In genomic region chr19:37695144-37695899, GRCh38 we compare ENCODE assay signal across 22 cellular contexts.
"Had no signal": no experiment of that assay in that cellular context is flagged by ENCODE, and none has a peak within 500 bp of the region (broad histone marks: within the 10 kb centered on the region; RNA-seq: fewer than 3 reads in every experiment).

No MANE protein-coding gene starts in this region.

- H2AFZ ChIP-seq: parathyroid adenoma had no signal

- H3K27me3 ChIP-seq: right lobe of liver, suprapubic skin, transverse colon, upper lobe of right lung, uterus had no signal

- H3K4me1 ChIP-seq: parathyroid adenoma, right lobe of liver, upper lobe of right lung, uterus had no signal

- H3K9ac ChIP-seq: parathyroid adenoma had no signal

- FAIRE-seq: frontal cortex, small intestine had no signal

- H3K27ac ChIP-seq: lower lobe of right lung, neutrophil, parathyroid adenoma, right lobe of liver, suprapubic skin, transverse colon, upper lobe of right lung, uterus had no signal

- DNase-seq: cortex of kidney; effector memory CD8-positive, alpha-beta T cell; immature natural killer cell; islet precursor cell; kidney glomerular epithelial cell; left colon; left ventricle myocardium superior; lower lobe of right lung; natural killer cell; right lobe of liver; small intestine; stimulated activated CD4-positive, alpha-beta T cell treated with anti-CD3 and anti-CD28 coated beads, Interleukin-15, amount 100 ng/mL, for 24 hours; stimulated activated CD4-positive, alpha-beta T cell treated with anti-CD3 and anti-CD28 coated beads, Interleukin-2, amount 100 ng/mL, for 48 hours; stimulated activated naive B cell treated with anti-CD40 and anti-IgM and Interleukin-4, amounts not matched to agents 10 μg/mL and 1 μg/mL and 100 μg/mL, for 72 hours; stimulated activated naive CD8-positive, alpha-beta T cell treated with anti-CD3 and anti-CD28 coated beads, Interleukin-15, amount 100 ng/mL, for 72 hours; transverse colon; upper lobe of right lung; uterus had no signal

- ATAC-seq: effector memory CD8-positive, alpha-beta T cell; left colon; left ventricle myocardium superior; lower lobe of right lung; natural killer cell; right lobe of liver; stimulated activated naive B cell treated with anti-CD40 and anti-IgM and Interleukin-4, amounts not matched to agents 10 μg/mL and 1 μg/mL and 100 μg/mL, for 72 hours; stimulated activated naive CD8-positive, alpha-beta T cell treated with anti-CD3 and anti-CD28 coated beads, Interleukin-15, amount 100 ng/mL, for 72 hours; upper lobe of right lung had no signal

- H3K79me2 ChIP-seq: parathyroid adenoma had no signal

- H3K36me3 ChIP-seq: neutrophil, uterus had no signal

- H3K9me3 ChIP-seq: uterus had no signal

- H3K4me3 ChIP-seq: lower lobe of right lung, right lobe of liver, suprapubic skin, transverse colon, upper lobe of right lung, uterus had no signal
